ENCODE assay signal across 30 cellular contexts in the genomic region with DNA sequence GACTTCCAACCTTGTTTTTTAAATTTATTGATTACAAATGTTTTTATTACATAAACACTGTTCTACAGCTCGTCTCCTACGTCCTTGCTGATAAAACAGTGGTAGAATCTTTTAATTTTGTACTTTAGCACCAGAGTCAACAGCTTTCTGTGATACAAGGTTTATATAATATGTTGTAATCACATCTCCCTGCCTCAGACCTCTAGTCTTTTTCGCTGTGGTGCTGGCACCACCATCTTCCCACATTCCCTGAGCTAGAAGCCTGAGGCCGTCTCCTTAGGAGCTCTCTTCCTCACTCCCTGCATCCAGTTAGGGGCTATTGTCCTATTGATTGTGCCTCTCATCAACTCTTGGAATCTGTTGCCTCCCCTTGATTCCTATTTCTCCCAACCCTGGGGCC.
"Had no signal": no experiment of that assay in that cellular context is flagged by ENCODE, and none has a peak within 500 bp of the region (broad histone marks: within the 10 kb centered on the region; RNA-seq: fewer than 3 reads in every experiment).

No MANE protein-coding gene starts in this region.

- H3K4me3 ChIP-seq: esophagus squamous epithelium, heart right ventricle, left ventricle myocardium inferior, pancreas, prostate gland, sigmoid colon, thyroid gland, upper lobe of right lung had no signal

- H3K27me3 Mint-ChIP-seq: activated naive CD4-positive, alpha-beta T cell treated with anti-CD3 and anti-CD28 coated beads, Interleukin-2, amount 10 ng/mL, durations not matched to agents 7 days and 5 days; activated naive CD8-positive, alpha-beta T cell treated with anti-CD3 and anti-CD28 coated beads, Interleukin-2, amount 10 ng/mL, durations not matched to agents 7 days and 5 days; naive thymus-derived CD4-positive, alpha-beta T cell; stimulated activated naive CD8-positive, alpha-beta T cell treated with anti-CD3 and anti-CD28 coated beads, Interleukin-15, Interleukin-2, amounts not matched to agents 100 ng/mL and 50 ng/mL, for 24 hours had no signal

- H3K36me3 ChIP-seq: brain microvascular endothelial cell, pancreas, prostate gland, thyroid gland had no signal

- H3K9me3 ChIP-seq: esophagus squamous epithelium, heart right ventricle, left ventricle myocardium inferior, pancreas, prostate gland, sigmoid colon, thyroid gland, upper lobe of right lung had no signal

- DNase-seq: activated CD4-positive, alpha-beta T cell treated with anti-CD3 and anti-CD28 coated beads for 4 hours; activated CD4-positive, alpha-beta T cell treated with anti-CD3 and anti-CD28 coated beads, Interleukin-2, amount 50 U/mL, for 48 hours; activated CD4-positive, CD25-positive, alpha-beta regulatory T cell; activated CD8-positive, alpha-beta memory T cell treated with anti-CD3 and anti-CD28 coated beads for 24 hours; activated gamma-delta T cell; activated naive CD4-positive, alpha-beta T cell treated with anti-CD3 and anti-CD28 coated beads, Interleukin-2, amount 10 ng/mL, durations not matched to agents 7 days and 5 days; activated naive CD8-positive, alpha-beta T cell treated with anti-CD3 and anti-CD28 coated beads, Interleukin-2, amount 10 ng/mL, durations not matched to agents 7 days and 5 days; brain microvascular endothelial cell; central memory CD4-positive, alpha-beta T cell; dermis blood vessel endothelial cell; effector CD4-positive, alpha-beta T cell; esophagus squamous epithelium; foreskin melanocyte; heart right ventricle; left ventricle myocardium inferior; midbrain; naive thymus-derived CD4-positive, alpha-beta T cell; nucleus accumbens; pancreas; retina; sigmoid colon; small intestine; stimulated activated CD4-positive, alpha-beta T cell treated with anti-CD3 and anti-CD28 coated beads, Interleukin-4, amount 100 ng/mL, for 24 hours; substantia nigra; thyroid gland; upper lobe of right lung had no signal

- H3K27me3 ChIP-seq: brain microvascular endothelial cell, esophagus squamous epithelium, heart right ventricle, pancreas, sigmoid colon, thyroid gland, upper lobe of right lung had no signal

- H3K27ac Mint-ChIP-seq: activated naive CD4-positive, alpha-beta T cell treated with anti-CD3 and anti-CD28 coated beads, Interleukin-2, amount 10 ng/mL, durations not matched to agents 7 days and 5 days; activated naive CD8-positive, alpha-beta T cell treated with anti-CD3 and anti-CD28 coated beads, Interleukin-2, amount 10 ng/mL, durations not matched to agents 7 days and 5 days; stimulated activated effector memory CD8-positive, alpha-beta T cell treated with anti-CD3 and anti-CD28 coated beads, Interleukin-12 subunit alpha, Interleukin-12 subunit beta, amount 100 ng/mL, for 72 hours; stimulated activated naive CD8-positive, alpha-beta T cell treated with anti-CD3 and anti-CD28 coated beads, Interleukin-15, Interleukin-2, amounts not matched to agents 100 ng/mL and 50 ng/mL, for 24 hours had no signal

- H3K27ac ChIP-seq: brain microvascular endothelial cell, epithelial cell of prostate, esophagus squamous epithelium, heart right ventricle, left ventricle myocardium inferior, pancreas, prostate gland, sigmoid colon, thyroid gland, upper lobe of right lung had no signal

- H3K9me3 Mint-ChIP-seq: activated naive CD4-positive, alpha-beta T cell treated with anti-CD3 and anti-CD28 coated beads, Interleukin-2, amount 10 ng/mL, durations not matched to agents 7 days and 5 days; stimulated activated effector memory CD8-positive, alpha-beta T cell treated with anti-CD3 and anti-CD28 coated beads, Interleukin-12 subunit alpha, Interleukin-12 subunit beta, amount 100 ng/mL, for 72 hours; stimulated activated naive CD8-positive, alpha-beta T cell treated with anti-CD3 and anti-CD28 coated beads, Interleukin-15, Interleukin-2, amounts not matched to agents 100 ng/mL and 50 ng/mL, for 24 hours had no signal

- H3K4me3 Mint-ChIP-seq: activated naive CD4-positive, alpha-beta T cell treated with anti-CD3 and anti-CD28 coated beads, Interleukin-2, amount 10 ng/mL, durations not matched to agents 7 days and 5 days; activated naive CD8-positive, alpha-beta T cell treated with anti-CD3 and anti-CD28 coated beads, Interleukin-2, amount 10 ng/mL, durations not matched to agents 7 days and 5 days; naive thymus-derived CD4-positive, alpha-beta T cell; stimulated activated effector memory CD8-positive, alpha-beta T cell treated with anti-CD3 and anti-CD28 coated beads, Interleukin-12 subunit alpha, Interleukin-12 subunit beta, amount 100 ng/mL, for 72 hours; stimulated activated naive CD8-positive, alpha-beta T cell treated with anti-CD3 and anti-CD28 coated beads, Interleukin-15, Interleukin-2, amounts not matched to agents 100 ng/mL and 50 ng/mL, for 24 hours had no signal

- ATAC-seq: heart right ventricle; naive thymus-derived CD4-positive, alpha-beta T cell; pancreas; stimulated activated effector memory CD8-positive, alpha-beta T cell treated with anti-CD3 and anti-CD28 coated beads, Interleukin-12 subunit alpha, Interleukin-12 subunit beta, amount 100 ng/mL, for 72 hours; upper lobe of right lung had no signal

- H3K4me1 ChIP-seq: prostate gland, sigmoid colon, upper lobe of right lung had no signal
